Comparison of ENCODE assay signal across 17 cellular contexts in the genomic region with DNA sequence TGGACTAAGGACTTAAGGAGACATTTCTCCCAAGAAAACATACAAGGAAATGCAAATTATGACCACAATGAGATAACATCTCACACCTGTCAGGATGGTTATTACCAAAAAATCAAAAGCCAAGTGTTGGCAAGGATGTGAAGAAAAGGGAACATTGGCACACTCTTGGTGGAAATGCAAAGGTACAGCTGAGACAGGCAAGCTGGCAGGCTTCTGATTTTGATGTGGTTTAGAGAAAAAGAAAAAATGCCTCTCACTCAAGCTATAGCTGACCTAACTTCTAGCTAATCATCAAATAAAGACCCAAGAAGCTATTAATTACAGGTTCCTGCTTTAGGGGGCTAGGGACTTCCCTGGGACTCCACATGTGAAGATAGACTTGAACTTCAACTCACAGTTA.
DNase-seq lines count a peak whose midpoint lies in the region; ATAC-seq and FAIRE-seq lines count a peak whose summit lies in the region.
"Had no signal": no experiment of that assay in that cellular context is flagged by ENCODE, and none has a peak within 500 bp of the region (broad histone marks: within the 10 kb centered on the region; RNA-seq: fewer than 3 reads in every experiment).

No MANE protein-coding gene starts in this region.

- ATAC-seq in activated naive CD8-positive, alpha-beta T cell treated with anti-CD3 and anti-CD28 coated beads, Interleukin-2, amount 50 U/mL, for 24 hours = no peak
- no peak for ATAC-seq in naive thymus-derived CD4-positive, alpha-beta T cell
- ATAC-seq: GM12878 had no signal

- H3K27ac ChIP-seq in KOPT-K1 (ENCODE audit: low read depth, low read length, poor library complexity, severe bottlenecking) = peak overlapping the region; percentile 6
- H3K27ac ChIP-seq in naive thymus-derived CD4-positive, alpha-beta T cell (ENCODE audit: low read depth, low read length) = no peak overlapping the region
- H3K27ac ChIP-seq: BLaER1 treated with 17β-estradiol and CSF1 and Interleukin-3, amounts not matched to agents 10 nM and 100 nM had no signal

- H3K36me3 ChIP-seq in KOPT-K1 (ENCODE audit: insufficient read depth, low read length) = peaks cover 30% of the 10 kb centered on the region
- no peaks in the 10 kb centered on the region for H3K36me3 ChIP-seq in naive thymus-derived CD4-positive, alpha-beta T cell (ENCODE audit: control insufficient read depth in 2 of 3, insufficient read depth in 3 of 3, low read length in 3 of 3)
- H3K36me3 ChIP-seq: BLaER1 treated with 17β-estradiol and CSF1 and Interleukin-3, amounts not matched to agents 10 nM and 100 nM had no signal

- H3K4me3 Mint-ChIP-seq in activated naive CD8-positive, alpha-beta T cell = no peak overlapping the region
- H3K4me3 Mint-ChIP-seq in activated naive CD8-positive, alpha-beta T cell treated with anti-CD3 and anti-CD28 coated beads, Interleukin-2, amount 50 U/mL, for 24 hours = no peak overlapping the region
- no peak overlapping the region for H3K4me3 Mint-ChIP-seq in naive thymus-derived CD4-positive, alpha-beta T cell
- H3K4me3 Mint-ChIP-seq: CD4-positive, CD25-positive, alpha-beta regulatory T cell; HFFc6 had no signal

- POLR2A ChIA-PET in naive thymus-derived CD4-positive, alpha-beta T cell (lab: Charles Lee) = no interaction called here

- FAIRE-seq in frontal cortex (lab: Jason Lieb, UNC) = no peak
- FAIRE-seq: GM12878, GM18507 had no signal

- peaks cover 24% of the 10 kb centered on the region for H3K9me3 ChIP-seq in KOPT-K1 (ENCODE audit: insufficient read depth, low read length, poor library complexity, severe bottlenecking)
- H3K9me3 ChIP-seq in naive thymus-derived CD4-positive, alpha-beta T cell (ENCODE audit: control insufficient read depth in 2 of 3, low read length in 3 of 3) = peaks cover 0 to 2% (median 0%) of the 10 kb centered on the region in 3 experiments
- H3K9me3 ChIP-seq: BLaER1 treated with 17β-estradiol and CSF1 and Interleukin-3, amounts not matched to agents 10 nM and 100 nM; Caco-2 had no signal

- peaks cover 12 to 22% of the 10 kb centered on the region in 2 donors for H3K4me1 ChIP-seq in naive thymus-derived CD4-positive, alpha-beta T cell (ENCODE audit: control insufficient read depth in 2 of 2, insufficient read depth in 2 of 2, low read length in 2 of 2)
- H3K4me1 ChIP-seq: BLaER1 treated with 17β-estradiol and CSF1 and Interleukin-3, amounts not matched to agents 10 nM and 100 nM; Caco-2 had no signal

- no peaks in the 10 kb centered on the region for H3K9me3 Mint-ChIP-seq in activated naive CD8-positive, alpha-beta T cell (ENCODE audit: low read depth)
- H3K9me3 Mint-ChIP-seq in activated naive CD8-positive, alpha-beta T cell treated with anti-CD3 and anti-CD28 coated beads, Interleukin-2, amount 50 U/mL, for 24 hours = peaks cover 6% of the 10 kb centered on the region
- peaks cover 0 to 10% (median 2%) of the 10 kb centered on the region in 11 donors for H3K9me3 Mint-ChIP-seq in naive thymus-derived CD4-positive, alpha-beta T cell
- H3K9me3 Mint-ChIP-seq: CD4-positive, CD25-positive, alpha-beta regulatory T cell had no signal

- peak overlapping the region; percentile 80 for H3K27ac Mint-ChIP-seq in activated naive CD8-positive, alpha-beta T cell
- no peak overlapping the region for H3K27ac Mint-ChIP-seq in activated naive CD8-positive, alpha-beta T cell treated with anti-CD3 and anti-CD28 coated beads, Interleukin-2, amount 50 U/mL, for 24 hours
- H3K27ac Mint-ChIP-seq in naive thymus-derived CD4-positive, alpha-beta T cell = peak overlapping the region in 6 of 9 donors; percentile 12 to 82 (median 64)
- H3K27ac Mint-ChIP-seq: HFFc6 had no signal

- no peaks in the 10 kb centered on the region for H3K27me3 Mint-ChIP-seq in activated naive CD8-positive, alpha-beta T cell
- H3K27me3 Mint-ChIP-seq in activated naive CD8-positive, alpha-beta T cell treated with anti-CD3 and anti-CD28 coated beads, Interleukin-2, amount 50 U/mL, for 24 hours = no peaks in the 10 kb centered on the region
- no peaks in the 10 kb centered on the region for H3K27me3 Mint-ChIP-seq in naive thymus-derived CD4-positive, alpha-beta T cell
- H3K27me3 Mint-ChIP-seq: CD4-positive, CD25-positive, alpha-beta regulatory T cell had no signal

- no peaks in the 10 kb centered on the region for H3K27me3 ChIP-seq in naive thymus-derived CD4-positive, alpha-beta T cell (ENCODE audit: control insufficient read depth in 2 of 2, insufficient read depth in 2 of 2, low read length in 2 of 2)
- H3K27me3 ChIP-seq: BLaER1 treated with 17β-estradiol and CSF1 and Interleukin-3, amounts not matched to agents 10 nM and 100 nM had no signal

- peaks cover 67% of the 10 kb centered on the region for H3K4me1 Mint-ChIP-seq in activated naive CD8-positive, alpha-beta T cell (ENCODE audit: low read depth)
- H3K4me1 Mint-ChIP-seq in activated naive CD8-positive, alpha-beta T cell treated with anti-CD3 and anti-CD28 coated beads, Interleukin-2, amount 50 U/mL, for 24 hours = peaks cover 55% of the 10 kb centered on the region
- peaks cover 23 to 66% (median 58%) of the 10 kb centered on the region in 7 donors for H3K4me1 Mint-ChIP-seq in naive thymus-derived CD4-positive, alpha-beta T cell

- H3K36me3 Mint-ChIP-seq in activated naive CD8-positive, alpha-beta T cell = peaks cover 10% of the 10 kb centered on the region
- peaks cover 11% of the 10 kb centered on the region for H3K36me3 Mint-ChIP-seq in activated naive CD8-positive, alpha-beta T cell treated with anti-CD3 and anti-CD28 coated beads, Interleukin-2, amount 50 U/mL, for 24 hours (ENCODE audit: low read depth)
- H3K36me3 Mint-ChIP-seq in naive thymus-derived CD4-positive, alpha-beta T cell = peaks cover 0 to 21% (median 10%) of the 10 kb centered on the region in 5 donors
- H3K36me3 Mint-ChIP-seq: CD4-positive, CD25-positive, alpha-beta regulatory T cell had no signal

- intact Hi-C loops in naive thymus-derived CD4-positive, alpha-beta T cell (cut with micrococcal nuclease) = loop anchor here in 1 of 2 donors (1.0 kb wide), 1 partner anchor 13 kb away; no protein-coding TSS in a partner anchor

- no peak for DNase-seq in activated naive CD8-positive, alpha-beta T cell treated with anti-CD3 and anti-CD28 coated beads, Interleukin-2, amount 50 U/mL, for 24 hours
- no peak for DNase-seq in naive thymus-derived CD4-positive, alpha-beta T cell
- DNase-seq in DMS 273 treated with DMSO at 0.1 percent for 48 hours (lab: John Stamatoyannopoulos, UW) (no peak), NCI-H2171 treated with DMSO at 0.1 percent for 48 hours (lab: John Stamatoyannopoulos, UW) (no peak), frontal cortex (ENCODE audit: low spot score in 2 of 2) (no peak)
- DNase-seq: ACHN; Caco-2; CD4-positive, CD25-positive, alpha-beta regulatory T cell; DMS53; HCEC 1CT; HFFc6; KBM-7 had no signal

- CTCF ChIA-PET in naive thymus-derived CD4-positive, alpha-beta T cell (lab: Charles Lee) = interaction anchor here (0.7 kb wide), 1 partner anchor 29 kb away, joined by 3 read pairs; no protein-coding TSS in a partner anchor

- no peak overlapping the region for H3K4me3 ChIP-seq in naive thymus-derived CD4-positive, alpha-beta T cell (ENCODE audit: low read length)
- H3K4me3 ChIP-seq: BLaER1 treated with 17β-estradiol and CSF1 and Interleukin-3, amounts not matched to agents 10 nM and 100 nM; GM12878 had no signal
